Comparison of ENCODE assay signal across 6 cellular contexts in the genomic region with DNA sequence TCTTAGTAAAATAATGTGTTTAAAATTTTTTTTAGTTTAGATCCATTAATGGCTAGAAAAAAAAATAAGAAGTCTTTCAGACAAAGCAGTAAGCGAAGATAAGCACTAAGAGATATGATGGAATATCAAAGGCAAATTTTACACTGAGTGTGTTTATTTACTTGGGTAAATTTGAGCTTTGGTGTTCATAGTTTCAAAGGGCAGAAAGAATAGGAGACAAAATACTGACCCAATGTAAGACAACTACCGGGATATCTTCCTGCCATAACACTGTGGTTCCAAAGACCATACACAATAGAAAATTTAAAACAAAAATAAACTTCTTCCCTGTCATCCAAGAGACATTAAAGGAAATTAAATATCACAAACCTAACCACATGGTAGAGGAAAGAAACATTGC. TPM values are rescaled to one million over a fixed set of nuclear protein-coding genes. Genes with fewer than 3 reads are reported as not detected.
"Had no signal": no experiment of that assay in that cellular context is flagged by ENCODE, and none has a peak within 500 bp of the region (broad histone marks: within the 10 kb centered on the region; RNA-seq: fewer than 3 reads in every experiment).

No MANE protein-coding gene starts in this region.

- DNase-seq: IMR-90, KBM-7, KG1 had no signal

- ATAC-seq: HepG2, K562 had no signal

RNA-seq across cellular contexts. Expression of gene TP63, which starts 25.5 kb away (rescaled TPM):
- total RNA-seq: HepG2, HT-29, IMR-90 had no signal
